Comparison of ENCODE assay signal across 8 cellular contexts in the genomic region with DNA sequence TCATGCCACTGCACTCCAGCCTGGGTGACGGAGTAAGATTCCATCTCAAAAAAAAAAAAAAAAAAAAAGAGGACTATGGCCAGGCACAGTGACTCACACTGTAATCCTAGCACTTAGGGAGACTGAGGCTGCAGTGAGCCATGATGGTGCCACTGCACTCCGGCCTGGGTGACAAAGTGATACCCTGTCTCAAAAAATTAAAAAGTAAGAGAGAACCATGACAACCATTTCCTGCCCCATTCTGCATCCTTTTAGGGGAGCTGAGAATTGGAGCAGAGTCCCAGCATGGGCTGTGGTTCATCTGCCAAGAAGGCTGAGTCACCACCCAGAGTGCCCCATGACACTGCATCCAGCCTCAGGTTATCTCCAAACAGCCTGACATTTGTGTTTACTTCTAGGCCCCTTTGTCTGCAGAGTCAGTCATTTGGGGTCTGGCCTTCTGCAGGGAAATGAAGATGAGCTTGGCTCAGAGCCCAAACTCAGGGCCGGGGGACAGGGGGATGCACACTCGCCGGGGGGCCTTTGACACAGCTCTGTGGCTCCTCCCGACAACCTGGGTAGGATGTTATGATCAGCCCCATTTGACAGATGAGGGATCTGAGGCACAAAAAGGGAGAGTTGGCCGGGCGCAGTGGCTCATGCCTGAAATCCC. TPM values are rescaled to one million over a fixed set of nuclear protein-coding genes. Genes with fewer than 3 reads are reported as not detected.
DNase-seq lines count a peak whose midpoint lies in the region; ATAC-seq and TF ChIP-seq lines count a peak whose summit lies in the region.

No MANE protein-coding gene starts in this region.

- H3K4me1 ChIP-seq in left ventricle myocardium inferior (peaks cover 68% of the 10 kb centered on the region), urinary bladder (ENCODE audit: insufficient read depth) (no peaks in the 10 kb centered on the region)

- H3K27ac ChIP-seq in left ventricle myocardium inferior (replicated peaks) (peak overlapping the region; percentile 97), urinary bladder (ENCODE audit: low read depth) (peak overlapping the region; percentile 14)

- H3K4me3 ChIP-seq in left ventricle myocardium inferior, result peak overlapping the region; percentile 11
- H3K4me3 ChIP-seq in urinary bladder (ENCODE audit: low read depth, low read length), result no peak overlapping the region
- no peak overlapping the region for H3K4me3 ChIP-seq in lower leg skin (ENCODE audit: low read depth, poor library complexity, severe bottlenecking)

- POLR2A ChIA-PET in activated CD8-positive, alpha-beta T cell treated with anti-CD3 and anti-CD28 coated beads, Interleukin-2, amount 10 ng/mL, durations not matched to agents 7 days and 5 days (lab: Charles Lee), result interaction anchor here (0.6 to 1.8 kb wide), 3 partner anchors 22 to 56 kb away, joined by 3 to 4 read pairs (median 3); partner anchors contain the start of genes DESI1, PMM1 and XRCC6

- H3K27me3 ChIP-seq in left ventricle myocardium inferior (ENCODE audit: low read depth), result peaks cover 14% of the 10 kb centered on the region

- TF ChIP-seq CTCF in left ventricle myocardium inferior (IDR thresholded peaks at IDR 0.05; ENCODE audit: borderline replicate concordance) (no peak), lower leg skin (IDR thresholded peaks at IDR 0.05) (no peak)

- no peaks in the 10 kb centered on the region for H3K9me3 Mint-ChIP-seq in activated CD8-positive, alpha-beta T cell treated with anti-CD3 and anti-CD28 coated beads, Interleukin-2, amount 10 ng/mL, durations not matched to agents 7 days and 5 days (ENCODE audit: insufficient read depth)

- 38% methylated on average over 8 of the region's 8 CpGs for WGBS in urinary bladder
- 46 to 50% methylated on average over 8 of the region's 8 CpGs for WGBS in lower leg skin, 2 donors

- no peaks in the 10 kb centered on the region for H3K36me3 Mint-ChIP-seq in activated CD8-positive, alpha-beta T cell treated with anti-CD3 and anti-CD28 coated beads, Interleukin-2, amount 10 ng/mL, durations not matched to agents 7 days and 5 days (ENCODE audit: low read depth)

- intact Hi-C loops in left ventricle myocardium inferior (cut with micrococcal nuclease) (no loop called here), lower leg skin (cut with DNase I; ENCODE audit: low total_unique reads) (no loop called here)

- no peaks in the 10 kb centered on the region for H3K36me3 ChIP-seq in left ventricle myocardium inferior
- H3K36me3 ChIP-seq in urinary bladder (ENCODE audit: insufficient read depth), result no peaks in the 10 kb centered on the region

- peaks cover 15% of the 10 kb centered on the region for H3K27me3 Mint-ChIP-seq in activated CD8-positive, alpha-beta T cell treated with anti-CD3 and anti-CD28 coated beads, Interleukin-2, amount 10 ng/mL, durations not matched to agents 7 days and 5 days (ENCODE audit: low read depth)

- peaks cover 4% of the 10 kb centered on the region for H3K4me1 Mint-ChIP-seq in activated CD8-positive, alpha-beta T cell treated with anti-CD3 and anti-CD28 coated beads, Interleukin-2, amount 10 ng/mL, durations not matched to agents 7 days and 5 days (ENCODE audit: low read depth)

- peak; percentile 72 for ATAC-seq in activated CD8-positive, alpha-beta T cell treated with anti-CD3 and anti-CD28 coated beads, Interleukin-2, amount 10 ng/mL, durations not matched to agents 7 days and 5 days
- no peak for ATAC-seq in HG02571 (IDR thresholded peaks at IDR 0.05; ENCODE audit: unreplicated experiment)
- no peak for ATAC-seq in GM18498 (IDR thresholded peaks at IDR 0.05; ENCODE audit: unreplicated experiment)

- no peak overlapping the region for H3K4me3 Mint-ChIP-seq in activated CD8-positive, alpha-beta T cell treated with anti-CD3 and anti-CD28 coated beads, Interleukin-2, amount 10 ng/mL, durations not matched to agents 7 days and 5 days

- no peaks in the 10 kb centered on the region for H3K9me3 ChIP-seq in left ventricle myocardium inferior (replicated peaks)

- H3K27ac Mint-ChIP-seq in activated CD8-positive, alpha-beta T cell treated with anti-CD3 and anti-CD28 coated beads, Interleukin-2, amount 10 ng/mL, durations not matched to agents 7 days and 5 days, result no peak overlapping the region

- TF ChIP-seq POLR2A in lower leg skin (IDR thresholded peaks at IDR 0.05), result no peak

- CTCF ChIA-PET in activated CD8-positive, alpha-beta T cell treated with anti-CD3 and anti-CD28 coated beads, Interleukin-2, amount 10 ng/mL, durations not matched to agents 7 days and 5 days (lab: Charles Lee), result interaction anchor here (0.8 to 1.3 kb wide), 2 partner anchors 48 to 162 kb away, joined by 3 read pairs; no protein-coding TSS in a partner anchor

- DNase-seq in AG08396 (ENCODE audit: low spot score) (peak; percentile 85), HK-2 (ENCODE audit: unreplicated experiment) (peak; percentile 52), left ventricle myocardium inferior (no peak), lower leg skin (ENCODE audit: low spot score in 2 of 2) (no peak)
- DNase-seq in activated CD8-positive, alpha-beta T cell treated with anti-CD3 and anti-CD28 coated beads, Interleukin-2, amount 10 ng/mL, durations not matched to agents 7 days and 5 days, result peak; percentile 45

RNA-seq across cellular contexts. Expression of gene CSDC2, which starts 4.7 kb away (rescaled TPM):
- total RNA-seq in activated CD8-positive, alpha-beta T cell treated with anti-CD3 and anti-CD28 coated beads, Interleukin-2, amount 10 ng/mL, durations not matched to agents 7 days and 5 days, result not detected
- total RNA-seq in left ventricle myocardium inferior (301 TPM), urinary bladder (1.1 TPM), lower leg skin (1 to 10 TPM in 2 of 4 donors, under 1 TPM in 2; 0.63 to 3.0 (median 1.0) TPM)
- 15.1 TPM for polyA plus RNA-seq in urinary bladder

RNA-seq across cellular contexts. Expression of gene POLR3H, which starts 21.3 kb away (rescaled TPM):
- 10 to 100 TPM; 31.3 to 31.9 TPM for total RNA-seq in activated CD8-positive, alpha-beta T cell treated with anti-CD3 and anti-CD28 coated beads, Interleukin-2, amount 10 ng/mL, durations not matched to agents 7 days and 5 days
- total RNA-seq in left ventricle myocardium inferior, result 15.8 TPM
- total RNA-seq in urinary bladder, result 12.8 TPM
- 25.1 TPM for polyA plus RNA-seq in urinary bladder
- total RNA-seq in lower leg skin, result 10 to 100 TPM in 3 of 4 donors, 1 to 10 TPM in 1; 8.7 to 19.7 (median 16.4) TPM

RNA-seq across cellular contexts. Expression of gene PMM1, which starts 24.1 kb away (rescaled TPM):
- 10 to 100 TPM; 37.5 to 38.2 TPM for total RNA-seq in activated CD8-positive, alpha-beta T cell treated with anti-CD3 and anti-CD28 coated beads, Interleukin-2, amount 10 ng/mL, durations not matched to agents 7 days and 5 days
- total RNA-seq in left ventricle myocardium inferior (18.4 TPM), urinary bladder (8.8 TPM), lower leg skin (10 to 100 TPM; 44.0 to 60.4 (median 50.1) TPM)
- 63.2 TPM for polyA plus RNA-seq in urinary bladder

RNA-seq across cellular contexts. Expression of gene DESI1, which starts 55.3 kb away (rescaled TPM):
- 10 to 100 TPM; 33.0 to 35.2 TPM for total RNA-seq in activated CD8-positive, alpha-beta T cell treated with anti-CD3 and anti-CD28 coated beads, Interleukin-2, amount 10 ng/mL, durations not matched to agents 7 days and 5 days
- total RNA-seq in left ventricle myocardium inferior (46.2 TPM), urinary bladder (12.7 TPM), lower leg skin (10 to 100 TPM; 16.1 to 37.8 (median 23.0) TPM)
- polyA plus RNA-seq in urinary bladder, result 14.5 TPM

RNA-seq across cellular contexts. Expression of gene XRCC6, which starts 55.6 kb away (rescaled TPM):
- total RNA-seq in activated CD8-positive, alpha-beta T cell treated with anti-CD3 and anti-CD28 coated beads, Interleukin-2, amount 10 ng/mL, durations not matched to agents 7 days and 5 days, result 100 to 1,000 TPM; 302 to 308 TPM
- total RNA-seq in left ventricle myocardium inferior (155 TPM), urinary bladder (199 TPM), lower leg skin (100 to 1,000 TPM; 150 to 204 (median 161) TPM)
- 195 TPM for polyA plus RNA-seq in urinary bladder

Comparison
In these comparisons a context has a peak if more than half of its experiments do, and no peak if none do; other contexts are left out.
1. DNase-seq: peak in AG08396 (single experiment), HK-2 (single experiment) and activated CD8-positive, alpha-beta T cell treated with anti-CD3 and anti-CD28 coated beads, Interleukin-2, amount 10 ng/mL, durations not matched to agents 7 days and 5 days (single experiment); none in left ventricle myocardium inferior (single experiment) and lower leg skin (0 of 2).
2. RNA of gene CSDC2, which starts 4.7 kb away (total RNA-seq): 301 TPM in left ventricle myocardium inferior (single experiment); 0.63 to 3.0 TPM in lower leg skin, 1.1 TPM in urinary bladder (single experiment) and not detected in activated CD8-positive, alpha-beta T cell treated with anti-CD3 and anti-CD28 coated beads, Interleukin-2, amount 10 ng/mL, durations not matched to agents 7 days and 5 days; every median in the first group is over 10 times any median in the second.